1 cellular context compared by ENCODE assay signal in the genomic region with DNA sequence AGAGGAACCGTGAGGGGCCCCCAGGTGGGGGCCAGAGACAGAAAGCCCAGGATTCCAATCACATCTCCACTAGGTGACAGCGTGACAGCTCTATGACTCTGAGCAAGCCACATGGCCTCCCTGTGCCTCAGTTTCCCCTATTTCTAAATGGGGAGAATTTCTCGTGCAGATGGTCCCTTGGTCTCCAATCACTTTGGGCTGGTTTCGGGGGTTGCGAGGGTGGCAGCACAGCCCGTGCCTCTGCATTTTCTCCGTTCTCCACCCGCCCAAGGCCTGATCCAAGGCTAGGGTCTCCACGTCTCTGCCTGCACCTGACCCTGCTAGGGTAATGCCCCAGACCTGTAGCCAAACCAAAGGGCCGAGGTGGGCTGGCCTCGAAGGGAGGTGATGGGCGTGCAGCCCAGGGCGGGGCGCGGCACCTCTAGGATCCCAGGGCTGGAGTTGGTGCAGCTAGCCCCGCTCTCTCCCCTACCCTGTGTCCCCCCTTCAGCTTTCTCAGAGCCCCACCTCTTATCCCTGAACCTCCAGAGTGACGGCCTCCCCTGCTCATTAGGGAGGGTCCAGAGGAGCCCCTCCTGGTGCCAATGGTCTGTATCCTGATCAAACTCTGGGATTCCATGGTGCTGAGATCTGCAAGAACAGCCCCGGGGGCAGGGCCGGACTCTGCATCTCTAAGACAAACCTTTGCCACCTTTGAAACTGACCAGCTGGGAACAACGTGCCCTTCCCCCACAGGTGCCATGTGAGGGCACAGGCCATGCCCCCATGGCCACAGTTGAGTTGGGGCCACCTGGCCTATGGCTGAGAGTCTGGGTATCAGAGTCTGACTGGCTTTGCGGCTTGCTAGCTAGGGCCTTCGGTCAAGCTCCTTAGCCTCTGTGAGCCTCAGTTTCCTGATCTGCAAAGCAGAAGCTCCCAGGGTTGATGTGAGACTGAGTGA.
TF ChIP-seq lines count a peak whose summit lies in the region.

No MANE protein-coding gene starts in this region.

TF ChIP-seq in HepG2, 621 proteins besides CTCF, POLR2A, EP300 and RAD21 (continued from another document):
- TF ChIP-seq, protein P1, sequence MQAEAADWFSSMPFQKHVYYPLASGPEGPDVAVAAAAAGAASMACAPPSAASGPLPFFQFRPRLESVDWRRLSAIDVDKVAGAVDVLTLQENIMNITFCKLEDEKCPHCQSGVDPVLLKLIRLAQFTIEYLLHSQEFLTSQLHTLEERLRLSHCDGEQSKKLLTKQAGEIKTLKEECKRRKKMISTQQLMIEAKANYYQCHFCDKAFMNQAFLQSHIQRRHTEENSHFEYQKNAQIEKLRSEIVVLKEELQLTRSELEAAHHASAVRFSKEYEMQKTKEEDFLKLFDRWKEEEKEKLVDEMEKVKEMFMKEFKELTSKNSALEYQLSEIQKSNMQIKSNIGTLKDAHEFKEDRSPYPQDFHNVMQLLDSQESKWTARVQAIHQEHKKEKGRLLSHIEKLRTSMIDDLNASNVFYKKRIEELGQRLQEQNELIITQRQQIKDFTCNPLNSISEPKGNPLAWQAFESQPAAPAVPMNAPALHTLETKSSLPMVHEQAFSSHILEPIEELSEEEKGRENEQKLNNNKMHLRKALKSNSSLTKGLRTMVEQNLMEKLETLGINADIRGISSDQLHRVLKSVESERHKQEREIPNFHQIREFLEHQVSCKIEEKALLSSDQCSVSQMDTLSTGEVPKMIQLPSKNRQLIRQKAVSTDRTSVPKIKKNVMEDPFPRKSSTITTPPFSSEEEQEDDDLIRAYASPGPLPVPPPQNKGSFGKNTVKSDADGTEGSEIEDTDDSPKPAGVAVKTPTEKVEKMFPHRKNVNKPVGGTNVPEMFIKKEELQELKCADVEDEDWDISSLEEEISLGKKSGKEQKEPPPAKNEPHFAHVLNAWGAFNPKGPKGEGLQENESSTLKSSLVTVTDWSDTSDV (CRISPR knock-in tag; IDR thresholded peaks at IDR 0.05) = 0 out of 2 replicates have a peak, but pooled peaks have one; percentile 69
- TF ChIP-seq DMAP1 (CRISPR knock-in tag; IDR thresholded peaks at IDR 0.05) (0 out of 2 replicates have a peak, but pooled peaks have one; percentile 6), HNRNPL (IDR thresholded peaks at IDR 0.05; ENCODE audit: low read depth, low read length) (peak; percentile 52; the same call in 1 of the 2 replicates), HDAC6 (IDR thresholded peaks at IDR 0.05; ENCODE audit: low read depth, low read length) (no peak), KLF6 (CRISPR knock-in tag; IDR thresholded peaks at IDR 0.05) (no peak), ZNF432 (CRISPR knock-in tag; IDR thresholded peaks at IDR 0.05; ENCODE audit: borderline replicate concordance) (no peak), ZNF724P (CRISPR knock-in tag; IDR thresholded peaks at IDR 0.05; ENCODE audit: borderline replicate concordance) (no peak), ZBTB7B (CRISPR knock-in tag; IDR thresholded peaks at IDR 0.05) (peak; percentile 8; the same call in 1 of the 2 replicates), ZBTB3 (CRISPR knock-in tag; IDR thresholded peaks at IDR 0.05; ENCODE audit: borderline replicate concordance, low read depth) (no peak; the same call in 1 of the 2 replicates), ZFP1 (CRISPR knock-in tag; IDR thresholded peaks at IDR 0.05) (peak; percentile 9; the same call in 1 of the 2 replicates), ZNF496 (CRISPR knock-in tag; IDR thresholded peaks at IDR 0.05; ENCODE audit: insufficient replicate concordance) (no peak), GLI4 (CRISPR knock-in tag; IDR thresholded peaks at IDR 0.05; ENCODE audit: borderline replicate concordance) (no peak), GATAD2A (CRISPR knock-in tag; IDR thresholded peaks at IDR 0.05) (no peak), ZNF160 (CRISPR knock-in tag; IDR thresholded peaks at IDR 0.05) (no peak), ZNF761 (CRISPR knock-in tag; conservative IDR thresholded peaks at IDR 0.05) (0 out of 2 replicates have a peak, but pooled peaks have one; percentile 24), CBX5 (CRISPR knock-in tag; IDR thresholded peaks at IDR 0.05; ENCODE audit: borderline replicate concordance) (no peak), ASH2L (IDR thresholded peaks at IDR 0.05; ENCODE audit: insufficient read length, low read depth, low read length) (peak; percentile 5)
- TF ChIP-seq, protein P2, sequence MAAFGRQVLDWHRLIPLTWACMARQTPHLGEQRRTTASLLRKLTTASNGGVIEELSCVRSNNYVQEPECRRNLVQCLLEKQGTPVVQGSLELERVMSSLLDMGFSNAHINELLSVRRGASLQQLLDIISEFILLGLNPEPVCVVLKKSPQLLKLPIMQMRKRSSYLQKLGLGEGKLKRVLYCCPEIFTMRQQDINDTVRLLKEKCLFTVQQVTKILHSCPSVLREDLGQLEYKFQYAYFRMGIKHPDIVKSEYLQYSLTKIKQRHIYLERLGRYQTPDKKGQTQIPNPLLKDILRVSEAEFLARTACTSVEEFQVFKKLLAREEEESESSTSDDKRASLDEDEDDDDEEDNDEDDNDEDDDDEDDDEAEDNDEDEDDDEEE (CRISPR knock-in tag; IDR thresholded peaks at IDR 0.05) = no peak
